ENCODE assay signal across 33 cellular contexts in the genomic region with DNA sequence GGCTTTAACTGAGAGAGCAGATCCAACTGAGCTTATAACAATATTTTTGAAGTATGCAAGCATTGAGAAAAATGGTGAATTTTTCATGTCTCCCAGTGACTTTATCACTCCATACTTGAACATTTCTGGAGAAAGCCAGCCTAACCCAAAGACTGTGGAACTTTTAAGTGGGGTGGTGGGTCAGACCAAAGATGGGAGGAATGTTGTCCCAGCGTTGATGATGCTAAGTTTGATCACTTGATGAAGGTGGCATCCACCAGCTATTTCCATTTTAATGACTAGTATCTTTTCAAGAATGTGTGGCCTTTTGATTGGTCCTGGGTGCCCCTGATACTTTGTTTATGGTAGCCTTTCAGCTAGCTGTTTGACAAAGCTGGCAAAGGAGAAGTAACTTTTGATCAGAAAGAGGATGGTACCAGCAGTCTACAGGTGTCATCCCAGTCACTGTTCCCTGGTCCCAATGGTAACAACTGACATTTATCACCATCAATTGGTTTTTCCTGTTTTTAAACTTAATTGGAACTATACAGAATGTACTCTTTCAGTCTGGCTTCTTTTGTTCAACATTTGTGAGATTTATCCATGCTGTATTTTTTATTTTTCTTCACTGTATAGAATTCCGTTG.
"Had no signal": no experiment of that assay in that cellular context is flagged by ENCODE, and none has a peak within 500 bp of the region (broad histone marks: within the 10 kb centered on the region; RNA-seq: fewer than 3 reads in every experiment).

No MANE protein-coding gene starts in this region.

- H3K4me3 Mint-ChIP-seq: activated CD4-positive, alpha-beta T cell treated with anti-CD3 and anti-CD28 coated beads for 36 hours; activated naive CD8-positive, alpha-beta T cell treated with anti-CD3 and anti-CD28 coated beads, Interleukin-2, amount 10 ng/mL, durations not matched to agents 7 days and 5 days; activated T-cell treated with anti-CD3 and anti-CD28 coated beads, Interleukin-2, amount 50 U/mL, for 4 hours; naive B cell; nephron progenitor cell; stimulated activated memory B cell treated with anti-CD40 and anti-IgM and Interleukin-4, amounts not matched to agents 10 μg/mL and 1 μg/mL and 100 μg/mL, for 72 hours; T-helper 2 cell treated with Interferon-gamma antibody and Interleukin-4, amounts not matched to agents 5 μg/mL and 100 μg/mL, for 36 hours had no signal

- H3K27ac ChIP-seq: brain microvascular endothelial cell, coronary artery, dorsolateral prefrontal cortex, gastroesophageal sphincter, hepatocyte, ovary, prostate gland, sigmoid colon, stomach, thyroid gland, upper lobe of right lung had no signal

- H3K36me3 Mint-ChIP-seq: naive B cell had no signal

- H3K9me3 ChIP-seq: gastroesophageal sphincter, ovary, prostate gland, sigmoid colon, stomach, thyroid gland, upper lobe of right lung had no signal

- H3K4me3 ChIP-seq: coronary artery, dorsolateral prefrontal cortex, gastroesophageal sphincter, hepatocyte, ovary, prostate gland, sigmoid colon, stomach, thyroid gland, upper lobe of right lung had no signal

- H3K4me1 ChIP-seq: prostate gland had no signal

- DNase-seq: activated CD4-positive, alpha-beta T cell treated with anti-CD3 and anti-CD28 coated beads for 36 hours; activated CD4-positive, alpha-beta T cell treated with anti-CD3 and anti-CD28 coated beads, Interleukin-2, amount 50 U/mL, for 48 hours; activated CD4-positive, CD25-positive, alpha-beta regulatory T cell; activated CD8-positive, alpha-beta memory T cell treated with anti-CD3 and anti-CD28 coated beads for 24 hours; activated CD8-positive, alpha-beta memory T cell treated with anti-CD3 and anti-CD28 coated beads, Interleukin-2, amount 50 U/mL, for 4 hours; activated naive CD8-positive, alpha-beta T cell treated with anti-CD3 and anti-CD28 coated beads, Interleukin-2, amount 10 ng/mL, durations not matched to agents 7 days and 5 days; activated T-cell treated with anti-CD3 and anti-CD28 coated beads, Interleukin-2, amount 50 U/mL, for 4 hours; brain microvascular endothelial cell; dorsolateral prefrontal cortex; effector memory CD4-positive, alpha-beta T cell; islet precursor cell; left ventricle myocardium superior; naive B cell; nephron progenitor cell; ovary; retina; sigmoid colon; small intestine; stimulated activated CD4-positive, alpha-beta T cell treated with anti-CD3 and anti-CD28 coated beads, Interleukin-1b, Interleukin-23, amount 100 ng/mL, for 48 hours; stimulated activated CD4-positive, alpha-beta T cell treated with anti-CD3 and anti-CD28 coated beads, Interleukin-4, amount 100 ng/mL, for 4 hours; stimulated activated CD8-positive, alpha-beta memory T cell treated with anti-CD3 and anti-CD28 coated beads, Interleukin-4, amount 100 ng/mL, for 48 hours; stomach; T-helper 1 cell; thyroid gland; upper lobe of right lung had no signal

- H3K27me3 Mint-ChIP-seq: activated CD4-positive, alpha-beta T cell treated with anti-CD3 and anti-CD28 coated beads for 36 hours; activated naive CD8-positive, alpha-beta T cell treated with anti-CD3 and anti-CD28 coated beads, Interleukin-2, amount 10 ng/mL, durations not matched to agents 7 days and 5 days; naive B cell; stimulated activated memory B cell treated with anti-CD40 and anti-IgM and Interleukin-4, amounts not matched to agents 10 μg/mL and 1 μg/mL and 100 μg/mL, for 72 hours had no signal

- H3K27ac Mint-ChIP-seq: activated naive CD8-positive, alpha-beta T cell treated with anti-CD3 and anti-CD28 coated beads, Interleukin-2, amount 10 ng/mL, durations not matched to agents 7 days and 5 days; activated T-helper 2 cell treated with anti-CD3 and anti-CD28 coated beads, Interferon-gamma antibody, Interleukin-2, Interleukin-4, amounts not matched to agents 10 μg/mL and 5 μg/mL and 100 μg/mL, durations not matched to agents 14 hours and 24 hours and 36 hours; stimulated activated memory B cell treated with anti-CD40 and anti-IgM and Interleukin-4, amounts not matched to agents 10 μg/mL and 1 μg/mL and 100 μg/mL, for 72 hours; T-helper 2 cell treated with Interferon-gamma antibody and Interleukin-4, amounts not matched to agents 5 μg/mL and 100 μg/mL, for 36 hours had no signal

- FAIRE-seq: endothelial cell of umbilical vein, small intestine had no signal

- H3K27me3 ChIP-seq: brain microvascular endothelial cell, gastroesophageal sphincter, hepatocyte, ovary, sigmoid colon, stomach, thyroid gland, upper lobe of right lung had no signal

- H2AFZ ChIP-seq: hepatocyte had no signal

- H3K9me3 Mint-ChIP-seq: naive B cell; stimulated activated memory B cell treated with anti-CD40 and anti-IgM and Interleukin-4, amounts not matched to agents 10 μg/mL and 1 μg/mL and 100 μg/mL, for 72 hours had no signal

- H3K36me3 ChIP-seq: brain microvascular endothelial cell, gastroesophageal sphincter, ovary, prostate gland, sigmoid colon, stomach, thyroid gland, upper lobe of right lung had no signal

- ATAC-seq: activated CD4-positive, alpha-beta T cell treated with anti-CD3 and anti-CD28 coated beads for 36 hours; activated T-cell treated with anti-CD3 and anti-CD28 coated beads, Interleukin-2, amount 50 U/mL, for 4 hours; gastroesophageal sphincter; left ventricle myocardium superior; stimulated activated memory B cell treated with anti-CD40 and anti-IgM and Interleukin-4, amounts not matched to agents 10 μg/mL and 1 μg/mL and 100 μg/mL, for 72 hours; upper lobe of right lung had no signal

- H3K4me2 ChIP-seq: hepatocyte had no signal
